ENCODE assay signal across 9 cellular contexts in genomic region chr15:45179221-45179985, GRCh38. TPM values are rescaled to one million over a fixed set of nuclear protein-coding genes. Genes with fewer than 3 reads are reported as not detected.
DNase-seq lines count a peak whose midpoint lies in the region; ATAC-seq and TF ChIP-seq lines count a peak whose summit lies in the region.
"Had no signal": no experiment of that assay in that cellular context is flagged by ENCODE, and none has a peak within 500 bp of the region (broad histone marks: within the 10 kb centered on the region; RNA-seq: fewer than 3 reads in every experiment).

No MANE protein-coding gene starts in this region.

- DNase-seq in D341Med (ENCODE audit: low spot score) (peak; percentile 68), LoVo (ENCODE audit: low spot score) (peak; percentile 69), hepatocyte (ENCODE audit: low spot score) (no peak), hypothalamus (lab: John Stamatoyannopoulos, UW) (no peak)
- peak; percentile 66 to 68 for DNase-seq in activated T-cell treated with anti-CD3 and anti-CD28 coated beads, Interleukin-2, amount 50 U/mL, for 48 hours
- peak; percentile 67 for DNase-seq in stimulated activated CD8-positive, alpha-beta memory T cell treated with anti-CD3 and anti-CD28 coated beads, Interleukin-4, amount 100 ng/mL, for 48 hours

- H3K9me3 ChIP-seq in hepatocyte (ENCODE audit: low read depth), result no peaks in the 10 kb centered on the region

- H3K4me3 ChIP-seq in hepatocyte, result no peak overlapping the region

- no peaks in the 10 kb centered on the region for H3K27me3 ChIP-seq in hepatocyte

- H2AFZ ChIP-seq in hepatocyte, result no peak overlapping the region

- no peak overlapping the region for H3K27ac ChIP-seq in hepatocyte

- 89% methylated on average over 13 of the region's 13 CpGs for WGBS in hepatocyte (ENCODE audit: low lambda C conversion rate, missing lambda C conversion rate)

- no peaks in the 10 kb centered on the region for H3K9me2 ChIP-seq in hepatocyte (replicated peaks; ENCODE audit: insufficient read depth)

- peak; percentile 33 for TF ChIP-seq CTCF in hepatocyte (IDR thresholded peaks at IDR 0.05; ENCODE audit: poor library complexity)

- H3K79me2 ChIP-seq in hepatocyte, result peaks cover 29% of the 10 kb centered on the region

- H3K4me1 ChIP-seq in hepatocyte (ENCODE audit: insufficient read depth), result no peaks in the 10 kb centered on the region

- no peaks in the 10 kb centered on the region for H3K36me3 ChIP-seq in hepatocyte (replicated peaks; ENCODE audit: insufficient read depth, low read depth)

- ATAC-seq in GM21528 (IDR thresholded peaks at IDR 0.05; ENCODE audit: low FRiP score, unreplicated experiment), result no peak
- ATAC-seq in HG02870 (IDR thresholded peaks at IDR 0.05; ENCODE audit: unreplicated experiment), result no peak

- H3K4me2 ChIP-seq in hepatocyte, result no peak overlapping the region

- H4K20me1 ChIP-seq in hepatocyte (ENCODE audit: insufficient read depth, poor library complexity, severe bottlenecking), result no peaks in the 10 kb centered on the region

RNA-seq across cellular contexts. Expression of gene SHF, which starts 8.4 kb away (rescaled TPM):
- total RNA-seq in hepatocyte, result 12.0 and 13.3 TPM in 2 replicates
- 13.9 and 15.0 TPM in 2 replicates for polyA plus RNA-seq in hepatocyte

RNA-seq across cellular contexts. Expression of gene DUOX1, which starts 49.6 kb away (rescaled TPM):
- 3.3 and 3.8 TPM in 2 replicates for total RNA-seq in hepatocyte
- 4.3 and 7.7 TPM in 2 replicates for polyA plus RNA-seq in hepatocyte

RNA-seq across cellular contexts. Expression of gene DUOXA1, which starts 49.7 kb away (rescaled TPM):
- 7.5 and 10.9 TPM in 2 replicates for total RNA-seq in hepatocyte
- 6.3 and 15.2 TPM in 2 replicates for polyA plus RNA-seq in hepatocyte
- polyA plus RNA-seq: IgD-negative memory B cell had no signal

Comparison
In these comparisons a context has a peak if more than half of its experiments do, and no peak if none do; other contexts are left out.
1. DNase-seq: peak in D341Med (single experiment), LoVo (single experiment), activated T-cell treated with anti-CD3 and anti-CD28 coated beads, Interleukin-2, amount 50 U/mL, for 48 hours (2 of 2) and stimulated activated CD8-positive, alpha-beta memory T cell treated with anti-CD3 and anti-CD28 coated beads, Interleukin-4, amount 100 ng/mL, for 48 hours (single experiment); none in hepatocyte (single experiment) and hypothalamus (0 of 51).